Comparison of ENCODE assay signal across 12 cellular contexts in genomic region chr2:28047698-28048097, GRCh38.
A peak's percentile ranks its signal among the peaks of the same experiment; 100 is the strongest.
DNase-seq lines count a peak whose midpoint lies in the region; TF ChIP-seq lines count a peak whose summit lies in the region.
"Had no signal": no experiment of that assay in that cellular context is flagged by ENCODE, and none has a peak within 500 bp of the region (broad histone marks: within the 10 kb centered on the region; RNA-seq: fewer than 3 reads in every experiment).

No MANE protein-coding gene starts in this region.

- DNase-seq in EH (ENCODE audit: low read depth) (peak; percentile 81), NCI-H226 (peak; percentile 42), cardiac fibroblast (ENCODE audit: low read depth in 2 of 2) (peak; percentile 86 to 87), osteoblast (ENCODE audit: insufficient read length, low spot score, missing footprints) (peak; percentile 65), DMS 273 treated with DMSO at 0.1 percent for 48 hours (lab: John Stamatoyannopoulos, UW) (no peak), HuH-7.5 (ENCODE audit: low spot score) (no peak), HK-2 (ENCODE audit: unreplicated experiment) (no peak)
- DNase-seq in stimulated activated CD4-positive, alpha-beta T cell treated with anti-CD3 and anti-CD28 coated beads, Interleukin-15, amount 100 ng/mL, for 24 hours, result no peak
- DNase-seq: activated naive CD4-positive, alpha-beta T cell treated with Interleukin-2 at 50 U/mL for 16 hours; cortex of kidney; heart left ventricle had no signal

- H3K27ac ChIP-seq in osteoblast (ENCODE audit: low read depth, low read length), result peak overlapping the region; percentile 45
- H3K27ac ChIP-seq: SJSA1 had no signal

- H3K36me3 ChIP-seq in osteoblast (ENCODE audit: insufficient read depth, low read length), result no peaks in the 10 kb centered on the region
- H3K36me3 ChIP-seq: heart left ventricle, SJSA1 had no signal

- no peak for TF ChIP-seq CTCF in cardiac fibroblast (IDR thresholded peaks at IDR 0.05; ENCODE audit: low read depth, low read length)
- TF ChIP-seq CTCF in osteoblast (IDR thresholded peaks at IDR 0.05; ENCODE audit: extremely low read depth, low read depth, low read length), result no peak

- H3K4me2 ChIP-seq in osteoblast (ENCODE audit: insufficient read depth, low read length), result peak overlapping the region; percentile 14

- H3K9me3 ChIP-seq in osteoblast (ENCODE audit: low read depth, low read length), result no peaks in the 10 kb centered on the region
- H3K9me3 ChIP-seq: heart left ventricle, SJSA1 had no signal

- H2AFZ ChIP-seq in osteoblast (ENCODE audit: low read length), result no peak overlapping the region

- no peaks in the 10 kb centered on the region for H3K27me3 ChIP-seq in osteoblast (ENCODE audit: insufficient read depth, low read length)
- H3K27me3 ChIP-seq: heart left ventricle, SJSA1 had no signal

- no peak overlapping the region for H3K4me3 ChIP-seq in cardiac fibroblast (replicated peaks in 1 of 2; ENCODE audit: low read depth in 2 of 2, low read length in 2 of 2)
- no peak overlapping the region for H3K4me3 ChIP-seq in osteoblast (ENCODE audit: insufficient read depth, low read length)
- H3K4me3 ChIP-seq: heart left ventricle, SJSA1 had no signal

- no peaks in the 10 kb centered on the region for H3K79me2 ChIP-seq in osteoblast (ENCODE audit: insufficient read depth, low read length)

- no peaks in the 10 kb centered on the region for H4K20me1 ChIP-seq in osteoblast (ENCODE audit: insufficient read depth, low read length)

- H3K4me1 ChIP-seq in osteoblast (ENCODE audit: insufficient read depth, low read length), result peaks cover 21% of the 10 kb centered on the region

Comparison
In these comparisons a context has a peak if more than half of its experiments do, and no peak if none do; other contexts are left out.
1. DNase-seq: peak in EH (single experiment), NCI-H226 (single experiment), cardiac fibroblast (2 of 2) and osteoblast (single experiment); none in DMS 273 treated with DMSO at 0.1 percent for 48 hours (single experiment), HuH-7.5 (single experiment), stimulated activated CD4-positive, alpha-beta T cell treated with anti-CD3 and anti-CD28 coated beads, Interleukin-15, amount 100 ng/mL, for 24 hours (single experiment) and HK-2 (single experiment).